In genomic region chr4:98508248-98508647, GRCh38 we compare ENCODE assay signal across 26 cellular contexts.
"Had no signal": no experiment of that assay in that cellular context is flagged by ENCODE, and none has a peak within 500 bp of the region (broad histone marks: within the 10 kb centered on the region; RNA-seq: fewer than 3 reads in every experiment).

No MANE protein-coding gene starts in this region.

- H3K4me1 Mint-ChIP-seq: activated B cell treated with CpG ODN at 0.5 μM for 24 hours had no signal

- H3K27me3 ChIP-seq: breast epithelium, left lung, pancreas had no signal

- H3K9me3 Mint-ChIP-seq: activated B cell treated with CpG ODN at 0.5 μM for 24 hours; activated CD8-positive, alpha-beta T cell treated with anti-CD3 and anti-CD28 coated beads for 36 hours; activated naive CD8-positive, alpha-beta T cell treated with anti-CD3 and anti-CD28 coated beads, Interleukin-2, amount 10 ng/mL, durations not matched to agents 7 days and 5 days; activated T-cell treated with anti-CD3 and anti-CD28 coated beads, Interleukin-2, amount 50 U/mL, for 4 hours; activated T-helper 2 cell treated with anti-CD3 and anti-CD28 coated beads, Interferon-gamma antibody, Interleukin-2, Interleukin-4, amounts not matched to agents 10 μg/mL and 5 μg/mL and 100 μg/mL, durations not matched to agents 14 hours and 24 hours and 36 hours; natural killer cell treated with Interleukin-12 subunit alpha and Interleukin-12 subunit beta and Interleukin-15 and Interleukin-18, amount 100 ng/mL, for 72 hours; T-helper 2 cell treated with Interferon-gamma antibody and Interleukin-4, amounts not matched to agents 5 μg/mL and 100 μg/mL, for 36 hours had no signal

- DNase-seq: activated B cell treated with CpG ODN at 0.5 μM for 24 hours; activated CD4-positive, alpha-beta T cell treated with anti-CD3 and anti-CD28 coated beads, Interleukin-2, amount 50 U/mL, for 1 hour; activated CD8-positive, alpha-beta T cell treated with anti-CD3 and anti-CD28 coated beads for 36 hours; activated naive CD8-positive, alpha-beta T cell treated with anti-CD3 and anti-CD28 coated beads, Interleukin-2, amount 10 ng/mL, durations not matched to agents 7 days and 5 days; activated T-cell treated with anti-CD3 and anti-CD28 coated beads, Interleukin-2, amount 50 U/mL, for 4 hours; amniotic stem cell; central memory CD4-positive, alpha-beta T cell; dermis blood vessel endothelial cell; effector CD8-positive, alpha-beta T cell; kidney glomerular epithelial cell; left lung; lower lobe of right lung; mesendoderm; mucosa of descending colon; pancreas; stimulated activated CD4-positive, alpha-beta T cell treated with anti-CD3 and anti-CD28 coated beads, Interleukin-15, amount 100 ng/mL, for 24 hours; stimulated activated CD4-positive, alpha-beta T cell treated with anti-CD3 and anti-CD28 coated beads, Interleukin-2, amount 100 ng/mL, for 24 hours; stimulated activated naive CD4-positive, alpha-beta T cell treated with Interleukin-2 at 50 U/mL for 16 hours; T-helper 1 cell; trophoblast cell had no signal

- H3K27ac Mint-ChIP-seq: activated B cell treated with CpG ODN at 0.5 μM for 24 hours; activated CD8-positive, alpha-beta T cell treated with anti-CD3 and anti-CD28 coated beads for 36 hours; activated naive CD8-positive, alpha-beta T cell treated with anti-CD3 and anti-CD28 coated beads, Interleukin-2, amount 10 ng/mL, durations not matched to agents 7 days and 5 days; T-helper 2 cell treated with Interferon-gamma antibody and Interleukin-4, amounts not matched to agents 5 μg/mL and 100 μg/mL, for 36 hours had no signal

- H3K4me3 Mint-ChIP-seq: activated B cell treated with CpG ODN at 0.5 μM for 24 hours; activated CD8-positive, alpha-beta T cell treated with anti-CD3 and anti-CD28 coated beads for 36 hours; activated naive CD8-positive, alpha-beta T cell treated with anti-CD3 and anti-CD28 coated beads, Interleukin-2, amount 10 ng/mL, durations not matched to agents 7 days and 5 days; activated T-cell treated with anti-CD3 and anti-CD28 coated beads, Interleukin-2, amount 50 U/mL, for 4 hours; natural killer cell treated with Interleukin-12 subunit alpha and Interleukin-12 subunit beta and Interleukin-15 and Interleukin-18, amount 100 ng/mL, for 72 hours; T-helper 2 cell treated with Interferon-gamma antibody and Interleukin-4, amounts not matched to agents 5 μg/mL and 100 μg/mL, for 36 hours had no signal

- H3K36me3 Mint-ChIP-seq: natural killer cell treated with Interleukin-12 subunit alpha and Interleukin-12 subunit beta and Interleukin-15 and Interleukin-18, amount 100 ng/mL, for 72 hours had no signal

- ATAC-seq: activated CD8-positive, alpha-beta T cell treated with anti-CD3 and anti-CD28 coated beads for 36 hours; activated T-cell treated with anti-CD3 and anti-CD28 coated beads, Interleukin-2, amount 50 U/mL, for 4 hours; left lung; lower lobe of right lung; mucosa of descending colon; natural killer cell treated with Interleukin-12 subunit alpha and Interleukin-12 subunit beta and Interleukin-15 and Interleukin-18, amount 100 ng/mL, for 72 hours; pancreas had no signal

- H3K36me3 ChIP-seq: breast epithelium, left lung, lower lobe of right lung, pancreas, prostate gland, thoracic aorta had no signal

- H3K27ac ChIP-seq: breast epithelium, left lung, lower lobe of right lung, pancreas, prostate gland, thoracic aorta had no signal

- H3K4me3 ChIP-seq: breast epithelium, left lung, lower lobe of right lung, mucosa of descending colon, pancreas, prostate gland, thoracic aorta had no signal

- H3K27me3 Mint-ChIP-seq: activated B cell treated with CpG ODN at 0.5 μM for 24 hours; activated CD8-positive, alpha-beta T cell treated with anti-CD3 and anti-CD28 coated beads for 36 hours; activated naive CD8-positive, alpha-beta T cell treated with anti-CD3 and anti-CD28 coated beads, Interleukin-2, amount 10 ng/mL, durations not matched to agents 7 days and 5 days; natural killer cell treated with Interleukin-12 subunit alpha and Interleukin-12 subunit beta and Interleukin-15 and Interleukin-18, amount 100 ng/mL, for 72 hours had no signal

- H3K4me1 ChIP-seq: breast epithelium, left lung, pancreas, prostate gland had no signal

- H3K9me3 ChIP-seq: breast epithelium, left lung, lower lobe of right lung, mucosa of descending colon, pancreas, prostate gland, thoracic aorta had no signal
